In the genomic region with DNA sequence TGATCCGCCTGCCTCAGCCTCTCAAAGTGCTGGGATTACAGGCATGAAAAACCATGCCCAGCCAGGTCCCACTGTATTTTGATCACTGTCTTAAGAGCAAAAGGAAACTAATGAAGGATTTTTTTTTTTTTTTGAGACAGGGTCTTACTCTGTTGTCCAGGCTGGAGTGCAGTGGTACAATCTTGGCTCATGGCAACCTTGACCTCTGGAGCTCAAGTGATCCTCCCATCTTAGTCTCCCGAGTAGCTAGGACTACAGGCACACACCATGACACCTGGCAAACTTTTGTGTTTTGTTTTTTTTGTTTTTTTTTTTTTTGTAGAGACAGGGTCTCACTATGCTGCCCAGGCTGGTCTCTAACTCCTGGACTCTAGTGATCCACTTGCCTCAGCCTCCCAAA, we compare ENCODE assay signal across 17 cellular contexts.
"Had no signal": no experiment of that assay in that cellular context is flagged by ENCODE, and none has a peak within 500 bp of the region (broad histone marks: within the 10 kb centered on the region; RNA-seq: fewer than 3 reads in every experiment).

No MANE protein-coding gene starts in this region.

- FAIRE-seq: islet of Langerhans, small intestine had no signal

- H3K27ac ChIP-seq: epithelial cell of prostate, hepatocyte, right atrium auricular region, testis, tibial nerve had no signal

- H3K4me3 ChIP-seq: esophagus squamous epithelium, hepatocyte, mucosa of descending colon, right atrium auricular region, testis, tibial nerve had no signal

- DNase-seq: effector memory CD8-positive, alpha-beta T cell; esophagus squamous epithelium; foreskin fibroblast; head of caudate nucleus; kidney glomerular epithelial cell; mammary epithelial cell; mucosa of descending colon; naive thymus-derived CD8-positive, alpha-beta T cell; small intestine; stimulated activated CD4-positive, alpha-beta T cell treated with anti-CD3 and anti-CD28 coated beads, Interleukin-2, amount 100 ng/mL, for 48 hours had no signal

- H3K4me3 Mint-ChIP-seq: effector memory CD8-positive, alpha-beta T cell; naive thymus-derived CD8-positive, alpha-beta T cell; stimulated activated naive CD8-positive, alpha-beta T cell treated with anti-CD3 and anti-CD28 coated beads, Interleukin-15, Interleukin-2, amounts not matched to agents 100 ng/mL and 50 ng/mL, for 24 hours had no signal

- H3K27ac Mint-ChIP-seq: stimulated activated naive CD8-positive, alpha-beta T cell treated with anti-CD3 and anti-CD28 coated beads, Interleukin-15, Interleukin-2, amounts not matched to agents 100 ng/mL and 50 ng/mL, for 24 hours had no signal

- H3K9me3 ChIP-seq: esophagus squamous epithelium, mucosa of descending colon, right atrium auricular region, testis, tibial nerve had no signal

- H2AFZ ChIP-seq: hepatocyte had no signal

- H3K9me3 Mint-ChIP-seq: effector memory CD8-positive, alpha-beta T cell; naive thymus-derived CD8-positive, alpha-beta T cell; stimulated activated naive CD8-positive, alpha-beta T cell treated with anti-CD3 and anti-CD28 coated beads, Interleukin-15, Interleukin-2, amounts not matched to agents 100 ng/mL and 50 ng/mL, for 24 hours had no signal

- H3K27me3 Mint-ChIP-seq: effector memory CD8-positive, alpha-beta T cell; naive thymus-derived CD8-positive, alpha-beta T cell; stimulated activated naive CD8-positive, alpha-beta T cell treated with anti-CD3 and anti-CD28 coated beads, Interleukin-15, Interleukin-2, amounts not matched to agents 100 ng/mL and 50 ng/mL, for 24 hours had no signal

- ATAC-seq: effector memory CD8-positive, alpha-beta T cell; mucosa of descending colon; naive thymus-derived CD8-positive, alpha-beta T cell had no signal

- H3K4me1 ChIP-seq: testis had no signal

- H3K27me3 ChIP-seq: esophagus squamous epithelium, hepatocyte, right atrium auricular region, testis, tibial nerve had no signal

- H3K4me2 ChIP-seq: hepatocyte had no signal
